In the genomic region with DNA sequence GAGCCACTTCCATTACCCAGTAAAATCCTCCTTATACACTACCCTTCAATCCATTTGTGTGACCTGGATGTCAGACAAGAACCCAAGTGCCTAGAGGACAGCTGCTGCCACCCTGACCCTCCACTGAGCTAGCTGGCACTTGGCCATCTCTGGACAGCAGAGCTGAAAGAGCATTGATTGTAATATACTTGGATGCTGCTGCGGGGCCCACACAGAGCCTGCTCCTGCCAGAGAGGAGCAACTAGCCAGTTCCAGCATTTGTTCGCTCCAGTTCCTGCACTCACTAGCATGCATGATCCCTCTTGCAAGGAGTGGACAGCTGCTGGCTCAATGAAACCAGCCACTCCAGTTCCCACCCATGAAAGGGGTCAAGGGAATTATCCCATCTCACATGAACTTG, we compare ENCODE assay signal across 21 cellular contexts. TPM values are rescaled to one million over a fixed set of nuclear protein-coding genes. Genes with fewer than 3 reads are reported as not detected.
DNase-seq lines count a peak whose midpoint lies in the region; ATAC-seq and TF ChIP-seq lines count a peak whose summit lies in the region.
"Had no signal": no experiment of that assay in that cellular context is flagged by ENCODE, and none has a peak within 500 bp of the region (broad histone marks: within the 10 kb centered on the region; RNA-seq: fewer than 3 reads in every experiment).

No MANE protein-coding gene starts in this region.

- no peak for DNase-seq in GM23338 (ENCODE audit: low spot score)
- DNase-seq in WTC11 (ENCODE audit: low spot score) = no peak
- peak; percentile 70 to 94 (median 87) for DNase-seq in head of caudate nucleus
- peak; percentile 69 to 96 (median 80) for DNase-seq in posterior cingulate gyrus
- DNase-seq: activated CD4-positive, alpha-beta T cell treated with anti-CD3 and anti-CD28 coated beads for 48 hours; CD8-positive, alpha-beta T cell; islet precursor cell; naive thymus-derived CD8-positive, alpha-beta T cell; pancreas; stimulated activated naive CD4-positive, alpha-beta T cell had no signal

- intact Hi-C loops in head of caudate nucleus (cut with DNase I) = no loop called here
- intact Hi-C loops in posterior cingulate gyrus (cut with DNase I) = no loop called here

- H3K9me3 Mint-ChIP-seq in GM23338 (peaks cover 30% of the 10 kb centered on the region), WTC11 (peaks cover 17% of the 10 kb centered on the region)
- H3K9me3 Mint-ChIP-seq: activated T-helper 17 cell treated with anti-CD3 and anti-CD28 coated beads, Interleukin-2, amount 50 U/mL, for 72 hours; CD8-positive, alpha-beta T cell had no signal

- no peak overlapping the region for H2AFZ ChIP-seq in GM23338
- H2AFZ ChIP-seq: hepatocyte had no signal

- H3K27me3 Mint-ChIP-seq in GM23338 (ENCODE audit: insufficient read depth, low read depth, poor library complexity) (no peaks in the 10 kb centered on the region), WTC11 (ENCODE audit: low read depth) (peaks cover 4% of the 10 kb centered on the region)
- H3K27me3 Mint-ChIP-seq: activated naive CD8-positive, alpha-beta T cell; activated T-helper 17 cell treated with anti-CD3 and anti-CD28 coated beads, Interleukin-2, amount 50 U/mL, for 72 hours had no signal

- ATAC-seq in GM23338 (peak; percentile 48; the same call in 2 of the 3 replicates), WTC11 (peak; percentile 65), HG03432 (IDR thresholded peaks at IDR 0.05; ENCODE audit: unreplicated experiment) (no peak), GM21619 (IDR thresholded peaks at IDR 0.05; ENCODE audit: unreplicated experiment) (no peak), HG03520 (IDR thresholded peaks at IDR 0.05; ENCODE audit: unreplicated experiment) (no peak)
- ATAC-seq: activated T-helper 17 cell treated with anti-CD3 and anti-CD28 coated beads, Interleukin-2, amount 50 U/mL, for 72 hours; CD8-positive, alpha-beta T cell; naive thymus-derived CD8-positive, alpha-beta T cell; pancreas had no signal

- no peaks in the 10 kb centered on the region for H3K79me2 ChIP-seq in GM23338 (replicated peaks; ENCODE audit: insufficient read depth)
- H3K79me2 ChIP-seq: hepatocyte had no signal

- H3K36me3 ChIP-seq in GM23338 (ENCODE audit: insufficient read depth) = peaks cover 20% of the 10 kb centered on the region; the same call in 1 of the 2 replicates
- H3K36me3 ChIP-seq: pancreas, tibial nerve had no signal

- no peaks in the 10 kb centered on the region for H3F3A ChIP-seq in GM23338 (replicated peaks; ENCODE audit: low read depth)

- POLR2A ChIA-PET in WTC11 (lab: Charles Lee) = interaction anchor here (1.2 kb wide), 1 partner anchor 9 kb away, joined by 3 read pairs; no protein-coding TSS in a partner anchor

- no peaks in the 10 kb centered on the region for H4K20me1 ChIP-seq in GM23338 (replicated peaks; ENCODE audit: insufficient read depth)

- H3K4me1 Mint-ChIP-seq in GM23338 = peaks cover 4% of the 10 kb centered on the region; the same call in 2 of the 3 replicates
- peaks cover 20% of the 10 kb centered on the region for H3K4me1 Mint-ChIP-seq in WTC11
- H3K4me1 Mint-ChIP-seq: activated T-helper 17 cell treated with anti-CD3 and anti-CD28 coated beads, Interleukin-2, amount 50 U/mL, for 72 hours; naive thymus-derived CD8-positive, alpha-beta T cell had no signal

- no peak overlapping the region for H3K4me2 ChIP-seq in GM23338
- H3K4me2 ChIP-seq: hepatocyte had no signal

- TF ChIP-seq CTCF in GM23338 (conservative IDR thresholded peaks at IDR 0.05; ENCODE audit: low read depth in 2 of 2) (no peak), WTC11 (IDR thresholded peaks at IDR 0.05) (no peak)

- no peaks in the 10 kb centered on the region for H3K9me2 ChIP-seq in GM23338 (ENCODE audit: insufficient read depth)

- H3K4me1 ChIP-seq in GM23338 (ENCODE audit: insufficient read depth) = peaks cover 22% of the 10 kb centered on the region
- H3K4me1 ChIP-seq: pancreas had no signal

- no peak overlapping the region for H3K27ac ChIP-seq in GM23338 (ENCODE audit: low read depth)
- H3K27ac ChIP-seq: coronary artery, hepatocyte, pancreas, tibial nerve had no signal

- no peaks in the 10 kb centered on the region for H3K27me3 ChIP-seq in GM23338 (ENCODE audit: insufficient read depth)
- H3K27me3 ChIP-seq: hepatocyte, pancreas, tibial nerve had no signal

- CTCF ChIA-PET in WTC11 (lab: Charles Lee) = interaction anchor here (0.8 to 2.8 kb wide), 3 partner anchors 11 to 184 kb away, joined by 3 to 11 read pairs (median 3); no protein-coding TSS in a partner anchor

- H3K4me3 ChIP-seq in GM23338 = no peak overlapping the region
- H3K4me3 ChIP-seq: coronary artery, hepatocyte, lung, pancreas, skin epidermis, tibial nerve had no signal

- peaks cover 26% of the 10 kb centered on the region; the same call in 2 of the 3 replicates for H3K36me3 Mint-ChIP-seq in GM23338 (ENCODE audit: low read depth)
- peaks cover 15% of the 10 kb centered on the region for H3K36me3 Mint-ChIP-seq in WTC11
- H3K36me3 Mint-ChIP-seq: activated naive CD8-positive, alpha-beta T cell; CD8-positive, alpha-beta T cell had no signal

- H3K27ac Mint-ChIP-seq in GM23338 (no peak overlapping the region), WTC11 (peak overlapping the region; percentile 19; the same call in 1 of the 2 replicates)
- H3K27ac Mint-ChIP-seq: activated naive CD8-positive, alpha-beta T cell; activated T-helper 17 cell treated with anti-CD3 and anti-CD28 coated beads, Interleukin-2, amount 50 U/mL, for 72 hours; CD8-positive, alpha-beta T cell; naive thymus-derived CD8-positive, alpha-beta T cell had no signal

- H3K4me3 Mint-ChIP-seq in GM23338 (no peak overlapping the region), WTC11 (no peak overlapping the region)
- H3K4me3 Mint-ChIP-seq: activated naive CD8-positive, alpha-beta T cell; activated T-helper 17 cell treated with anti-CD3 and anti-CD28 coated beads, Interleukin-2, amount 50 U/mL, for 72 hours; CD8-positive, alpha-beta T cell; naive thymus-derived CD8-positive, alpha-beta T cell had no signal

TF ChIP-seq in GM23338, 12 proteins besides CTCF, POLR2A, EP300 and RAD21:
- no peak for TF ChIP-seq STAT1 (IDR thresholded peaks at IDR 0.05; ENCODE audit: unreplicated experiment)
- TF ChIP-seq ZNF114 (CRISPR knock-in tag; IDR thresholded peaks at IDR 0.05) = no peak

TF ChIP-seq in WTC11, 78 proteins besides CTCF, POLR2A, EP300 and RAD21 (continues in another document):
- TF ChIP-seq STAT6 (CRISPR knock-in tag; conservative IDR thresholded peaks at IDR 0.05; ENCODE audit: low read depth) = no peak
- TF ChIP-seq RORB (CRISPR knock-in tag; IDR thresholded peaks at IDR 0.05) = no peak
- no peak for TF ChIP-seq NR2C2 (CRISPR knock-in tag; IDR thresholded peaks at IDR 0.05)
- no peak for TF ChIP-seq ESRRA (CRISPR knock-in tag; IDR thresholded peaks at IDR 0.05; ENCODE audit: borderline replicate concordance)
- no peak for TF ChIP-seq NFYB (CRISPR knock-in tag; conservative IDR thresholded peaks at IDR 0.05; ENCODE audit: low read depth)
- no peak for TF ChIP-seq PRRX2 (CRISPR knock-in tag; IDR thresholded peaks at IDR 0.05)
- TF ChIP-seq MLX (CRISPR knock-in tag; IDR thresholded peaks at IDR 0.05) = no peak
- no peak for TF ChIP-seq ATF1 (CRISPR knock-in tag; IDR thresholded peaks at IDR 0.05)
- TF ChIP-seq ETV6 (CRISPR knock-in tag; IDR thresholded peaks at IDR 0.05) = no peak
- TF ChIP-seq E2F5 (CRISPR knock-in tag; IDR thresholded peaks at IDR 0.05) = no peak
- TF ChIP-seq KAT7 (CRISPR knock-in tag; IDR thresholded peaks at IDR 0.05; ENCODE audit: borderline replicate concordance) = no peak

RNA-seq across cellular contexts. Expression of gene TMEM254, which starts 8.4 kb away (rescaled TPM):
- total RNA-seq in GM23338 (2014; rRNA removed; shearing (Covaris generic)) = 21.1 and 21.2 TPM in 2 replicates
- 21.1 and 21.5 TPM in 2 replicates for polyA plus RNA-seq in GM23338 (2016; fragmentation: Nextera tagmentation; extraction: Ambion mirVana)
- 18.5 to 23.3 TPM (median 22.2 TPM) in 3 replicates for total RNA-seq in WTC11 (2021)
- total RNA-seq: OCI-LY7 had no signal

Comparison
In these comparisons a context has a peak if more than half of its experiments do, and no peak if none do; other contexts are left out.
1. ATAC-seq: peak in GM23338 (single experiment) and WTC11 (single experiment); none in HG03432 (single experiment), GM21619 (single experiment) and HG03520 (single experiment).
2. DNase-seq: peak in head of caudate nucleus (42 of 42) and posterior cingulate gyrus (10 of 10); none in GM23338 (single experiment) and WTC11 (single experiment).